14 cellular contexts compared by ENCODE assay signal in genomic region chr4:90641856-90642599, GRCh38.
DNase-seq lines count a peak whose midpoint lies in the region; ATAC-seq, FAIRE-seq and TF ChIP-seq lines count a peak whose summit lies in the region.
"Had no signal": no experiment of that assay in that cellular context is flagged by ENCODE, and none has a peak within 500 bp of the region (broad histone marks: within the 10 kb centered on the region; RNA-seq: fewer than 3 reads in every experiment).

No MANE protein-coding gene starts in this region.

- H3K9me3 ChIP-seq in iPS DF 6.9 (ENCODE audit: control insufficient read depth, insufficient read depth, low read length) (no peaks in the 10 kb centered on the region), mesenchymal stem cell (ENCODE audit: control insufficient read depth, low read length) (no peaks in the 10 kb centered on the region)

- FAIRE-seq in D721Med (lab: Jason Lieb, UNC): peak; percentile 87

- in situ Hi-C loops in brain microvascular endothelial cell (cut with HindIII; ENCODE audit: low pct_ligation_motif_present, low sequenced_read_pairs): no loop called here

- H4K91ac ChIP-seq in mesenchymal stem cell (ENCODE audit: low read length): no peak overlapping the region

- no peak overlapping the region for H2AFZ ChIP-seq in mesenchymal stem cell (ENCODE audit: low read depth, low read length)
- H2AFZ ChIP-seq: PC-9 had no signal

- H2BK5ac ChIP-seq in mesenchymal stem cell (ENCODE audit: low read depth, low read length, poor library complexity, severe bottlenecking): no peak overlapping the region

- H3K4me1 ChIP-seq in iPS DF 6.9 (ENCODE audit: control insufficient read depth, insufficient read depth, low read length): no peaks in the 10 kb centered on the region
- H3K4me1 ChIP-seq in mesenchymal stem cell (ENCODE audit: control insufficient read depth, insufficient read depth, low read depth, low read length): no peaks in the 10 kb centered on the region

- H3K18ac ChIP-seq in mesenchymal stem cell (ENCODE audit: low read depth in 1 of 2, low read length in 2 of 2): no peak overlapping the region

- H3K9ac ChIP-seq in mesenchymal stem cell (ENCODE audit: low read length): no peak overlapping the region

- H3K27me3 ChIP-seq in brain microvascular endothelial cell (replicated peaks) (no peaks in the 10 kb centered on the region), iPS DF 6.9 (ENCODE audit: control insufficient read depth, insufficient read depth, low read length) (no peaks in the 10 kb centered on the region), mesenchymal stem cell (ENCODE audit: control insufficient read depth in 1 of 2, insufficient read depth in 1 of 2, low read length in 2 of 2) (no peaks in the 10 kb centered on the region)

- no peak overlapping the region for H2BK12ac ChIP-seq in mesenchymal stem cell (ENCODE audit: low read length in 2 of 2)

- no peaks in the 10 kb centered on the region for H3K79me1 ChIP-seq in mesenchymal stem cell (replicated peaks; ENCODE audit: low read length, poor library complexity, severe bottlenecking)

- no peak overlapping the region for H2BK120ac ChIP-seq in mesenchymal stem cell (ENCODE audit: low read depth, low read length)

- H2AK5ac ChIP-seq in mesenchymal stem cell (ENCODE audit: low read length, severe bottlenecking): no peak overlapping the region

- H3K4me2 ChIP-seq in mesenchymal stem cell (ENCODE audit: low read length, poor library complexity, severe bottlenecking): no peak overlapping the region
- H3K4me2 ChIP-seq: PC-9 had no signal

- TF ChIP-seq CTCF in D721Med (IDR thresholded peaks at IDR 0.05; ENCODE audit: insufficient read depth, missing control alignments) (no peak), brain microvascular endothelial cell (IDR thresholded peaks at IDR 0.05; ENCODE audit: low read depth, low read length, missing control alignments) (peak; percentile 3)

- H3K23ac ChIP-seq in mesenchymal stem cell (ENCODE audit: low read length in 2 of 2): no peak overlapping the region

- no peak overlapping the region for H4K8ac ChIP-seq in mesenchymal stem cell (ENCODE audit: low read length)

- no CpG with 5 or more reads among the region's 7 CpGs for WGBS in iPS DF 6.9 (ENCODE audit: insufficient coverage, insufficient read length)
- WGBS in mesenchymal stem cell: 57% methylated on average over 6 of the region's 7 CpGs

- no peak overlapping the region for H2BK15ac ChIP-seq in mesenchymal stem cell (ENCODE audit: low read depth, poor library complexity, severe bottlenecking)

- DNase-seq in D721Med (ENCODE audit: insufficient read length, low spot score) (no peak), HS-5 (ENCODE audit: low read depth) (peak; percentile 3), brain microvascular endothelial cell (no peak), iPS DF 6.9 (ENCODE audit: low read depth, low spot score) (peak; percentile 2), midbrain (lab: John Stamatoyannopoulos, UW) (no peak), mesenchymal stem cell (no peak)
- DNase-seq: H7, NCI-H187 treated with DMSO at 0.1 percent for 48 hours, NCI-H2171, NCI-H446 treated with DMSO at 0.1 percent for 48 hours, PC-9 had no signal

- H3K4ac ChIP-seq in mesenchymal stem cell (ENCODE audit: low read depth in 1 of 2, low read length in 2 of 2): no peak overlapping the region

- H3K27ac ChIP-seq in brain microvascular endothelial cell: no peak overlapping the region
- H3K27ac ChIP-seq in iPS DF 6.9 (ENCODE audit: low read length): no peak overlapping the region
- no peak overlapping the region for H3K27ac ChIP-seq in mesenchymal stem cell (ENCODE audit: low read length, poor library complexity, severe bottlenecking)
- H3K27ac ChIP-seq: C4-2B, PC-9 had no signal

- no peak overlapping the region for H3K4me3 ChIP-seq in brain microvascular endothelial cell (ENCODE audit: low read depth, low read length)
- H3K4me3 ChIP-seq in iPS DF 6.9 (ENCODE audit: low read length): no peak overlapping the region
- H3K4me3 ChIP-seq in mesenchymal stem cell (ENCODE audit: insufficient read depth in 1 of 2, low read depth in 1 of 2, low read length in 2 of 2): no peak overlapping the region
- H3K4me3 ChIP-seq: PC-9 had no signal

- H3K36me3 ChIP-seq in brain microvascular endothelial cell (replicated peaks): no peaks in the 10 kb centered on the region
- H3K36me3 ChIP-seq in iPS DF 6.9 (ENCODE audit: control insufficient read depth, insufficient read depth, low read length): no peaks in the 10 kb centered on the region
- H3K36me3 ChIP-seq in mesenchymal stem cell (ENCODE audit: control insufficient read depth in 1 of 2, insufficient read depth in 2 of 2, low read depth in 1 of 2, low read length in 2 of 2): no peaks in the 10 kb centered on the region

- H3K14ac ChIP-seq in mesenchymal stem cell (ENCODE audit: low read length in 2 of 2): no peak overlapping the region

- ATAC-seq in HG03135 (IDR thresholded peaks at IDR 0.05; ENCODE audit: unreplicated experiment) (no peak), GM21825 (IDR thresholded peaks at IDR 0.05; ENCODE audit: unreplicated experiment) (no peak)

Comparison
In these comparisons a context has a peak if more than half of its experiments do, and no peak if none do; other contexts are left out.
1. DNase-seq: peak in HS-5 (single experiment) and iPS DF 6.9 (single experiment); none in D721Med (single experiment), brain microvascular endothelial cell (single experiment), midbrain (single experiment) and mesenchymal stem cell (single experiment).